14 cellular contexts compared by ENCODE assay signal in genomic region chr5:158463971-158464370, GRCh38.
DNase-seq lines count a peak whose midpoint lies in the region; ATAC-seq and TF ChIP-seq lines count a peak whose summit lies in the region.
"Had no signal": no experiment of that assay in that cellular context is flagged by ENCODE, and none has a peak within 500 bp of the region (broad histone marks: within the 10 kb centered on the region; RNA-seq: fewer than 3 reads in every experiment).

No MANE protein-coding gene starts in this region.

- H3K36me3 Mint-ChIP-seq in dendritic cell treated with granulocyte-macrophage colony-stimulating factor and Interleukin-4, amounts not matched to agents 40 ng/mL and 50 ng/mL, for 4 days (ENCODE audit: low read depth), result no peaks in the 10 kb centered on the region
- no peaks in the 10 kb centered on the region for H3K36me3 Mint-ChIP-seq in activated T-helper 1 cell treated with anti-CD3 and anti-CD28 coated beads, Interleukin-12 subunit alpha, Interleukin-12 subunit beta, Interleukin-2, Interleukin-4 antibody, amounts not matched to agents 30 ng/mL and 10 ng/mL and 1 ng/mL, durations not matched to agents 14 hours and 24 hours and 36 hours (ENCODE audit: low read depth)

- peak overlapping the region; percentile 75 for H3K27ac Mint-ChIP-seq in dendritic cell treated with granulocyte-macrophage colony-stimulating factor and Interleukin-4, amounts not matched to agents 40 ng/mL and 50 ng/mL, for 4 days
- H3K27ac Mint-ChIP-seq in activated T-helper 1 cell treated with anti-CD3 and anti-CD28 coated beads, Interleukin-12 subunit alpha, Interleukin-12 subunit beta, Interleukin-2, Interleukin-4 antibody, amounts not matched to agents 30 ng/mL and 10 ng/mL and 1 ng/mL, durations not matched to agents 14 hours and 24 hours and 36 hours, result no peak overlapping the region

- H3K4me1 ChIP-seq in BLaER1 treated with 17β-estradiol and CSF1 and Interleukin-3, amounts not matched to agents 10 nM and 100 nM, result peaks cover 32 to 51% (median 40%) of the 10 kb centered on the region in 10 experiments
- H3K4me1 ChIP-seq in osteoblast (ENCODE audit: insufficient read depth, low read length), result peaks cover 18% of the 10 kb centered on the region
- H3K4me1 ChIP-seq: prostate gland had no signal

- H3K9me3 ChIP-seq in BLaER1 treated with 17β-estradiol and CSF1 and Interleukin-3, amounts not matched to agents 10 nM and 100 nM (replicated peaks in 1 of 11), result peaks cover 2 to 71% (median 44%) of the 10 kb centered on the region in 11 experiments; a peak in 21 of 22 replicates
- H3K9me3 ChIP-seq in MG63, result no peaks in the 10 kb centered on the region
- H3K9me3 ChIP-seq in osteoblast (ENCODE audit: low read depth, low read length), result no peaks in the 10 kb centered on the region
- H3K9me3 ChIP-seq: left lung, prostate gland had no signal

- peak overlapping the region in 7 of 11 experiments; percentile 46 to 70 (median 55); a peak in 10 of 22 replicates for H3K4me2 ChIP-seq in BLaER1 treated with 17β-estradiol and CSF1 and Interleukin-3, amounts not matched to agents 10 nM and 100 nM
- H3K4me2 ChIP-seq in osteoblast (ENCODE audit: insufficient read depth, low read length), result no peak overlapping the region

- H3K9me3 Mint-ChIP-seq in dendritic cell treated with granulocyte-macrophage colony-stimulating factor and Interleukin-4, amounts not matched to agents 40 ng/mL and 50 ng/mL, for 4 days, result peaks cover 8% of the 10 kb centered on the region
- no peaks in the 10 kb centered on the region for H3K9me3 Mint-ChIP-seq in activated T-helper 1 cell treated with anti-CD3 and anti-CD28 coated beads, Interleukin-12 subunit alpha, Interleukin-12 subunit beta, Interleukin-2, Interleukin-4 antibody, amounts not matched to agents 30 ng/mL and 10 ng/mL and 1 ng/mL, durations not matched to agents 14 hours and 24 hours and 36 hours

- H3K27me3 Mint-ChIP-seq in dendritic cell treated with granulocyte-macrophage colony-stimulating factor and Interleukin-4, amounts not matched to agents 40 ng/mL and 50 ng/mL, for 4 days, result no peaks in the 10 kb centered on the region
- H3K27me3 Mint-ChIP-seq in activated T-helper 1 cell treated with anti-CD3 and anti-CD28 coated beads, Interleukin-12 subunit alpha, Interleukin-12 subunit beta, Interleukin-2, Interleukin-4 antibody, amounts not matched to agents 30 ng/mL and 10 ng/mL and 1 ng/mL, durations not matched to agents 14 hours and 24 hours and 36 hours (ENCODE audit: insufficient read depth), result no peaks in the 10 kb centered on the region

- ATAC-seq in HG02759 (IDR thresholded peaks at IDR 0.05; ENCODE audit: unreplicated experiment), result no peak

- peak; percentile 35 for DNase-seq in MG63
- DNase-seq in osteoblast (ENCODE audit: insufficient read length, low spot score, missing footprints), result no peak
- DNase-seq in activated T-helper 1 cell treated with anti-CD3 and anti-CD28 coated beads, Interleukin-12 subunit alpha, Interleukin-12 subunit beta, Interleukin-2, Interleukin-4 antibody, amounts not matched to agents 30 ng/mL and 10 ng/mL and 1 ng/mL, durations not matched to agents 14 hours and 24 hours and 36 hours (ENCODE audit: low spot score), result no peak
- DNase-seq in hepatic stellate cell (ENCODE audit: low spot score), result no peak
- no peak for DNase-seq in GM13976 (ENCODE audit: low spot score)
- DNase-seq: DMS153, KG1, left lung, NCI-H226 had no signal

- intact Hi-C loops in dendritic cell treated with granulocyte-macrophage colony-stimulating factor and Interleukin-4, amounts not matched to agents 40 ng/mL and 50 ng/mL, for 4 days (cut with micrococcal nuclease), result no loop called here
- intact Hi-C loops in activated T-helper 1 cell treated with anti-CD3 and anti-CD28 coated beads, Interleukin-12 subunit alpha, Interleukin-12 subunit beta, Interleukin-2, Interleukin-4 antibody, amounts not matched to agents 30 ng/mL and 10 ng/mL and 1 ng/mL, durations not matched to agents 14 hours and 24 hours and 36 hours (cut with micrococcal nuclease), result no loop called here

- no peaks in the 10 kb centered on the region for H3K79me2 ChIP-seq in osteoblast (ENCODE audit: insufficient read depth, low read length)

- TF ChIP-seq CTCF in osteoblast (IDR thresholded peaks at IDR 0.05; ENCODE audit: extremely low read depth, low read depth, low read length) (no peak), GM13976 (IDR thresholded peaks at IDR 0.05; ENCODE audit: borderline replicate concordance, control extremely low read depth, extremely low read depth, insufficient read depth, missing control alignments) (no peak)

- in situ Hi-C loops in GM13976 (cut with MboI; ENCODE audit: low sequenced_read_pairs, unreplicated experiment), result no loop called here

- no peaks in the 10 kb centered on the region; a peak in 1 of 22 replicates for H3K36me3 ChIP-seq in BLaER1 treated with 17β-estradiol and CSF1 and Interleukin-3, amounts not matched to agents 10 nM and 100 nM
- H3K36me3 ChIP-seq in MG63 (no peaks in the 10 kb centered on the region), osteoblast (ENCODE audit: insufficient read depth, low read length) (no peaks in the 10 kb centered on the region)
- H3K36me3 ChIP-seq: left lung, prostate gland had no signal

- no peaks in the 10 kb centered on the region for H4K20me1 ChIP-seq in BLaER1 treated with 17β-estradiol and CSF1 and Interleukin-3, amounts not matched to agents 10 nM and 100 nM
- no peaks in the 10 kb centered on the region for H4K20me1 ChIP-seq in osteoblast (ENCODE audit: insufficient read depth, low read length)

- H2AFZ ChIP-seq in osteoblast (ENCODE audit: low read length), result no peak overlapping the region

- H3K27ac ChIP-seq in BLaER1 treated with 17β-estradiol and CSF1 and Interleukin-3, amounts not matched to agents 10 nM and 100 nM, result peak overlapping the region in 1 of 11 experiments; percentile 2; a peak in 3 of 22 replicates
- H3K27ac ChIP-seq in osteoblast (ENCODE audit: low read depth, low read length), result peak overlapping the region; percentile 26
- H3K27ac ChIP-seq: left lung, prostate gland, SK-N-MC had no signal

- no peak overlapping the region for H3K9ac ChIP-seq in BLaER1 treated with 17β-estradiol and CSF1 and Interleukin-3, amounts not matched to agents 10 nM and 100 nM

- no peak overlapping the region for H3K4me3 ChIP-seq in BLaER1 treated with 17β-estradiol and CSF1 and Interleukin-3, amounts not matched to agents 10 nM and 100 nM
- no peak overlapping the region for H3K4me3 ChIP-seq in MG63
- H3K4me3 ChIP-seq in osteoblast (ENCODE audit: insufficient read depth, low read length), result no peak overlapping the region
- H3K4me3 ChIP-seq: left lung, prostate gland, SK-N-MC had no signal

- H3K4me1 Mint-ChIP-seq in dendritic cell treated with granulocyte-macrophage colony-stimulating factor and Interleukin-4, amounts not matched to agents 40 ng/mL and 50 ng/mL, for 4 days (ENCODE audit: low read depth), result peaks cover 40% of the 10 kb centered on the region
- H3K4me1 Mint-ChIP-seq in activated T-helper 1 cell treated with anti-CD3 and anti-CD28 coated beads, Interleukin-12 subunit alpha, Interleukin-12 subunit beta, Interleukin-2, Interleukin-4 antibody, amounts not matched to agents 30 ng/mL and 10 ng/mL and 1 ng/mL, durations not matched to agents 14 hours and 24 hours and 36 hours (ENCODE audit: low read depth), result peaks cover 6% of the 10 kb centered on the region

- no peak overlapping the region for H3K4me3 Mint-ChIP-seq in dendritic cell treated with granulocyte-macrophage colony-stimulating factor and Interleukin-4, amounts not matched to agents 40 ng/mL and 50 ng/mL, for 4 days
- no peak overlapping the region for H3K4me3 Mint-ChIP-seq in activated T-helper 1 cell treated with anti-CD3 and anti-CD28 coated beads, Interleukin-12 subunit alpha, Interleukin-12 subunit beta, Interleukin-2, Interleukin-4 antibody, amounts not matched to agents 30 ng/mL and 10 ng/mL and 1 ng/mL, durations not matched to agents 14 hours and 24 hours and 36 hours

- no peaks in the 10 kb centered on the region for H3K27me3 ChIP-seq in BLaER1 treated with 17β-estradiol and CSF1 and Interleukin-3, amounts not matched to agents 10 nM and 100 nM
- H3K27me3 ChIP-seq in MG63 (no peaks in the 10 kb centered on the region), osteoblast (ENCODE audit: insufficient read depth, low read length) (peaks cover 4% of the 10 kb centered on the region)
- H3K27me3 ChIP-seq: left lung had no signal
